In genomic region chr5:168727547-168728120, GRCh38 we compare ENCODE assay signal across 30 cellular contexts.
"Had no signal": no experiment of that assay in that cellular context is flagged by ENCODE, and none has a peak within 500 bp of the region (broad histone marks: within the 10 kb centered on the region; RNA-seq: fewer than 3 reads in every experiment).

No MANE protein-coding gene starts in this region.

- H3K27ac ChIP-seq: body of pancreas, breast epithelium, SJCRH30, SK-N-MC had no signal

- H3K27me3 ChIP-seq: body of pancreas, breast epithelium, SJCRH30 had no signal

- H3K36me3 ChIP-seq: breast epithelium, MG63, SJCRH30 had no signal

- H3K4me1 ChIP-seq: body of pancreas, breast epithelium, SJCRH30 had no signal

- H3K4me3 Mint-ChIP-seq: activated CD4-positive, alpha-beta memory T cell treated with anti-CD3 and anti-CD28 coated beads, Interleukin-2, amount 10 ng/mL, durations not matched to agents 7 days and 5 days; activated naive CD4-positive, alpha-beta T cell treated with anti-CD3 and anti-CD28 coated beads, Interleukin-2, amount 50 U/mL, for 24 hours; activated naive CD8-positive, alpha-beta T cell treated with anti-CD3 and anti-CD28 coated beads, Interleukin-2, amount 10 ng/mL, durations not matched to agents 7 days and 5 days; activated T-cell treated with anti-CD3 and anti-CD28 coated beads, Interleukin-2, amount 50 U/mL, for 24 hours; T-helper 1 cell treated with Interleukin-12 subunit alpha and Interleukin-12 subunit beta and Interleukin-4 antibody, amounts not matched to agents 30 μg/mL and 1 μg/mL, for 36 hours; T-helper 2 cell treated with Interferon-gamma antibody and Interleukin-4, amounts not matched to agents 5 μg/mL and 100 μg/mL, for 36 hours had no signal

- DNase-seq: activated CD4-positive, alpha-beta memory T cell treated with anti-CD3 and anti-CD28 coated beads, Interleukin-2, amount 10 ng/mL, durations not matched to agents 7 days and 5 days; activated CD4-positive, alpha-beta T cell treated with anti-CD3 and anti-CD28 coated beads for 48 hours; activated CD8-positive, alpha-beta memory T cell treated with anti-CD3 and anti-CD28 coated beads for 24 hours; activated gamma-delta T cell; activated naive CD4-positive, alpha-beta T cell treated with Interleukin-2 at 50 U/mL for 16 hours; activated naive CD8-positive, alpha-beta T cell treated with anti-CD3 and anti-CD28 coated beads, Interleukin-2, amount 10 ng/mL, durations not matched to agents 7 days and 5 days; activated T-cell treated with anti-CD3 and anti-CD28 coated beads, Interleukin-2, amount 50 U/mL, for 24 hours; amygdala; body of pancreas; central memory CD4-positive, alpha-beta T cell; Kasumi-1; KG1; MG63; NCI-H1048; NCI-H1105 treated with DMSO at 0.1 percent for 48 hours; NCI-H1436 treated with DMSO at 0.1 percent for 48 hours; NCI-H1694 treated with DMSO at 0.1 percent for 48 hours; NCI-H2029; NCI-H345; NCI-H524 treated with DMSO at 0.1 percent for 48 hours; SHP77; SJCRH30 had no signal

- H3K27ac Mint-ChIP-seq: activated CD4-positive, alpha-beta memory T cell treated with anti-CD3 and anti-CD28 coated beads, Interleukin-2, amount 10 ng/mL, durations not matched to agents 7 days and 5 days; activated naive CD4-positive, alpha-beta T cell treated with anti-CD3 and anti-CD28 coated beads, Interleukin-2, amount 50 U/mL, for 24 hours; activated naive CD8-positive, alpha-beta T cell treated with anti-CD3 and anti-CD28 coated beads, Interleukin-2, amount 10 ng/mL, durations not matched to agents 7 days and 5 days; activated T-cell treated with anti-CD3 and anti-CD28 coated beads, Interleukin-2, amount 50 U/mL, for 24 hours; activated T-helper 2 cell treated with anti-CD3 and anti-CD28 coated beads, Interferon-gamma antibody, Interleukin-2, Interleukin-4, amounts not matched to agents 10 μg/mL and 5 μg/mL and 100 μg/mL, durations not matched to agents 14 hours and 24 hours and 36 hours; T-helper 1 cell treated with Interleukin-12 subunit alpha and Interleukin-12 subunit beta and Interleukin-4 antibody, amounts not matched to agents 30 μg/mL and 1 μg/mL, for 36 hours; T-helper 2 cell treated with Interferon-gamma antibody and Interleukin-4, amounts not matched to agents 5 μg/mL and 100 μg/mL, for 36 hours had no signal

- H3K9me3 ChIP-seq: body of pancreas, SJCRH30 had no signal

- ATAC-seq: activated CD4-positive, CD25-positive, alpha-beta regulatory T cell treated with anti-CD3 and anti-CD28 coated beads, Interleukin-2, amount 50 U/mL, for 24 hours; body of pancreas; Panc1 had no signal

- H3K4me3 ChIP-seq: body of pancreas, breast epithelium, MG63, SJCRH30, SK-N-MC had no signal

- H3K36me3 Mint-ChIP-seq: activated naive CD8-positive, alpha-beta T cell treated with anti-CD3 and anti-CD28 coated beads, Interleukin-2, amount 10 ng/mL, durations not matched to agents 7 days and 5 days had no signal

- H3K4me1 Mint-ChIP-seq: activated CD4-positive, alpha-beta memory T cell treated with anti-CD3 and anti-CD28 coated beads, Interleukin-2, amount 10 ng/mL, durations not matched to agents 7 days and 5 days; activated naive CD4-positive, alpha-beta T cell treated with anti-CD3 and anti-CD28 coated beads, Interleukin-2, amount 50 U/mL, for 24 hours; activated naive CD8-positive, alpha-beta T cell treated with anti-CD3 and anti-CD28 coated beads, Interleukin-2, amount 10 ng/mL, durations not matched to agents 7 days and 5 days had no signal
